In the genomic region with DNA sequence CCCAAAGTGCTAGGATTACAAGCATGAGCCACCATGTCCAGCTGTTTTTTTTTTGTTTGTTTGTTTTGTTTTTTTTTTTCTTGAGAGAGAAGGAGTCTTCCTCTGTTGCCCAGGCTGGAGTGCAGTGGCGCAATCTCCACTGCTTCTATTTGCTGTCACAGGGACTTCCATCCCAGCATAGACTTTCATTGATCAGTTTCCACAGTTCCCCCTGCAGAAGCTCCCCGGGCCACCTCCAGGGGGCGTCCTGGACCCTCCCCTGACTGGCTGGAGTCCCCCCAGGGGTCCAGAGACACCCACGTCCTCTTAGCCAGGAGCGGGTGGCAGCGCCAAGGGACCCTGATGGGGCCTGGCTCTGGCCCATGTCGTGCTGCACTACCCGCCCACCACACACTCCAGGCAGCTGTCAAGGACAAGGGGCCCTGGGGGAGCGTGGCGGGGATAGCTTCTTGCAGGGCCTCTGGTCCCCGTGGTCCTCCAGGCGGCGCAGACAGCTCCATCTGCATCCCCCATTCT, we compare ENCODE assay signal across 9 cellular contexts. TPM values are rescaled to one million over a fixed set of nuclear protein-coding genes. Genes with fewer than 3 reads are reported as not detected.
DNase-seq lines count a peak whose midpoint lies in the region; ATAC-seq, FAIRE-seq and TF ChIP-seq lines count a peak whose summit lies in the region.
"Had no signal": no experiment of that assay in that cellular context is flagged by ENCODE, and none has a peak within 500 bp of the region (broad histone marks: within the 10 kb centered on the region; RNA-seq: fewer than 3 reads in every experiment).

No MANE protein-coding gene starts in this region.

- no peak for FAIRE-seq in GM12892 (lab: Jason Lieb, UNC)

- ATAC-seq in PC-3 = no peak

- H3K27ac ChIP-seq in cardiac muscle cell (no peak overlapping the region), PC-3 (ENCODE audit: low read length) (no peak overlapping the region)

- no peak overlapping the region for H3K4me3 Mint-ChIP-seq in type B pancreatic cell
- H3K4me3 Mint-ChIP-seq: T-cell had no signal

- H3K4me1 Mint-ChIP-seq in type B pancreatic cell (ENCODE audit: unreplicated experiment) = peaks cover 8% of the 10 kb centered on the region

- H3K36me3 ChIP-seq in cardiac muscle cell (no peaks in the 10 kb centered on the region), PC-3 (ENCODE audit: low read depth, low read length) (no peaks in the 10 kb centered on the region)

- no peak overlapping the region for H3K9ac ChIP-seq in PC-3 (ENCODE audit: low read length)

- TF ChIP-seq CTCF in cardiac muscle cell (IDR thresholded peaks at IDR 0.05; ENCODE audit: low read depth, low read length) (peak; percentile 50), PC-3 (conservative IDR thresholded peaks at IDR 0.05; ENCODE audit: low read depth, low read length) (peak; percentile 51), fibroblast of mammary gland (conservative IDR thresholded peaks at IDR 0.05; ENCODE audit: control insufficient read depth, insufficient read depth, low read depth, low read length) (peak; percentile 43), type B pancreatic cell (conservative IDR thresholded peaks at IDR 0.05) (peak; percentile 68)

- H2AFZ ChIP-seq in PC-3 (ENCODE audit: low read length) = no peak overlapping the region

- H3K9me3 Mint-ChIP-seq in type B pancreatic cell = no peaks in the 10 kb centered on the region
- H3K9me3 Mint-ChIP-seq: T-cell had no signal

- peak overlapping the region; percentile 84 for H3K27ac Mint-ChIP-seq in type B pancreatic cell
- H3K27ac Mint-ChIP-seq: T-cell had no signal

- peaks cover 24% of the 10 kb centered on the region for H3K27me3 Mint-ChIP-seq in type B pancreatic cell

- no peaks in the 10 kb centered on the region for H3K36me3 Mint-ChIP-seq in type B pancreatic cell
- H3K36me3 Mint-ChIP-seq: T-cell had no signal

- H3K27me3 ChIP-seq in cardiac muscle cell (peaks cover 41% of the 10 kb centered on the region), PC-3 (ENCODE audit: low read length) (no peaks in the 10 kb centered on the region; the same call in 1 of the 2 replicates)

- no peak overlapping the region for H3K4me3 ChIP-seq in cardiac muscle cell
- no peak overlapping the region for H3K4me3 ChIP-seq in PC-3 (ENCODE audit: low read length)
- no peak overlapping the region for H3K4me3 ChIP-seq in fibroblast of mammary gland (ENCODE audit: control insufficient read depth, low read depth, low read length)

- no peaks in the 10 kb centered on the region for H3K9me2 ChIP-seq in PC-3 (replicated peaks; ENCODE audit: low read length)

- H3K9me3 ChIP-seq in cardiac muscle cell (ENCODE audit: low read depth) = no peaks in the 10 kb centered on the region
- H3K9me3 ChIP-seq in PC-3 (ENCODE audit: low read length) = no peaks in the 10 kb centered on the region

- H3K79me2 ChIP-seq in PC-3 (ENCODE audit: low read length) = no peaks in the 10 kb centered on the region

- no peak for TF ChIP-seq POLR2A in GM12892 (IDR thresholded peaks at IDR 0.05; ENCODE audit: low read depth, low read length)

- POLR2A ChIA-PET in PC-3 (lab: Charles Lee; ENCODE audit: unreplicated experiment) = no interaction called here

- DNase-seq in cardiac muscle cell (ENCODE audit: low read depth in 1 of 2, low spot score in 1 of 2) (no peak), cardiac septum (ENCODE audit: low spot score) (no peak), PC-3 (no peak), fibroblast of mammary gland (ENCODE audit: low read depth) (no peak), type B pancreatic cell (ENCODE audit: extremely low spot score, unreplicated experiment) (no peak), foreskin melanocyte (no peak), epidermal melanocyte (ENCODE audit: insufficient read length, low spot score) (no peak), GM12892 (ENCODE audit: insufficient read length) (no peak)
- DNase-seq: T-cell had no signal

- H3K4me1 ChIP-seq in cardiac muscle cell (ENCODE audit: low read depth) (peaks cover 12% of the 10 kb centered on the region), PC-3 (ENCODE audit: insufficient read depth, low read length) (peaks cover 13% of the 10 kb centered on the region)

- H3K4me2 ChIP-seq in PC-3 (ENCODE audit: low read length) = no peak overlapping the region

- intact Hi-C loops in cardiac septum (cut with DNase I) = no loop called here
- intact Hi-C loops in PC-3 (cut with micrococcal nuclease) = no loop called here

- H3F3A ChIP-seq in PC-3 (ENCODE audit: low read length, unreplicated experiment) = no peaks in the 10 kb centered on the region

- no TSS peak for BruUV-seq in PC-3 (replicated peaks; lab: Mats Ljungman, UMichigan)

- no peaks in the 10 kb centered on the region for H4K20me1 ChIP-seq in PC-3 (ENCODE audit: low read length)

- CTCF ChIA-PET in PC-3 (lab: Charles Lee) = interaction anchor here (0.5 to 1.1 kb wide), 2 partner anchors 25 to 56 kb away, joined by 3 to 6 read pairs; no protein-coding TSS in a partner anchor

RNA-seq across cellular contexts. Expression of a gene that starts 3.1 kb away (rescaled TPM):
- total RNA-seq in cardiac muscle cell (3.3 and 16.2 TPM in 2 replicates), cardiac septum (not detected), PC-3 (2014; rRNA removed) (3.8 and 5.6 TPM in 2 replicates), type B pancreatic cell (ENCODE audit: low replicate concordance) (3.9 and 4.7 TPM in 2 replicates)
- polyA plus RNA-seq in cardiac muscle cell = 13.4 and 38.6 TPM in 2 replicates
- polyA plus RNA-seq in GM12892 (2012; ENCODE audit: missing spikeins) = not detected

RNA-seq across cellular contexts. Expression of a gene that starts 6.8 kb away (rescaled TPM):
- total RNA-seq in cardiac muscle cell (35.6 and 50.4 TPM in 2 replicates), cardiac septum (21.9 TPM), PC-3 (2014; rRNA removed) (44.4 and 60.1 TPM in 2 replicates), type B pancreatic cell (ENCODE audit: low replicate concordance) (43.9 and 46.1 TPM in 2 replicates)
- 28.8 and 34.5 TPM in 2 replicates for polyA plus RNA-seq in cardiac muscle cell
- polyA plus RNA-seq in GM12892 (2012; ENCODE audit: missing spikeins) = 9.7 TPM

RNA-seq across cellular contexts. Expression of a gene that starts 10.2 kb away (rescaled TPM):
- 33.0 and 34.7 TPM in 2 replicates for total RNA-seq in cardiac muscle cell
- polyA plus RNA-seq in cardiac muscle cell = 37.4 and 50.7 TPM in 2 replicates
- total RNA-seq in cardiac septum = 183 TPM
- 145 and 160 TPM in 2 replicates for total RNA-seq in PC-3 (2014; rRNA removed)
- 23.3 and 23.4 TPM in 2 replicates for total RNA-seq in type B pancreatic cell (ENCODE audit: low replicate concordance)
- polyA plus RNA-seq in GM12892 (2012; ENCODE audit: missing spikeins) = not detected

RNA-seq across cellular contexts. Expression of a gene that starts 26.7 kb away (rescaled TPM):
- total RNA-seq in cardiac muscle cell = 27.2 and 28.5 TPM in 2 replicates
- 21.8 and 27.1 TPM in 2 replicates for polyA plus RNA-seq in cardiac muscle cell
- 1.8 TPM for total RNA-seq in cardiac septum
- total RNA-seq in PC-3 (2014; rRNA removed) = 1.5 and 2.8 TPM in 2 replicates
- total RNA-seq in type B pancreatic cell (ENCODE audit: low replicate concordance) = 2.4 and 2.5 TPM in 2 replicates
- polyA plus RNA-seq in GM12892 (2012; ENCODE audit: missing spikeins) = 3.3 TPM

RNA-seq across cellular contexts. Expression of a gene that starts 31.2 kb away (rescaled TPM):
- total RNA-seq in cardiac muscle cell = 61.1 and 61.3 TPM in 2 replicates
- 51.3 and 62.7 TPM in 2 replicates for polyA plus RNA-seq in cardiac muscle cell
- total RNA-seq in cardiac septum = 10.4 TPM
- 87.1 and 90.1 TPM in 2 replicates for total RNA-seq in PC-3 (2014; rRNA removed)
- 18.1 and 37.6 TPM in 2 replicates for total RNA-seq in type B pancreatic cell (ENCODE audit: low replicate concordance)
- polyA plus RNA-seq in GM12892 (2012; ENCODE audit: missing spikeins) = 8.4 TPM
